Comparison of ENCODE assay signal across 10 cellular contexts in genomic region chr22:27867958-27868737, GRCh38. TPM values are rescaled to one million over a fixed set of nuclear protein-coding genes. Genes with fewer than 3 reads are reported as not detected.
DNase-seq lines count a peak whose midpoint lies in the region; ATAC-seq and TF ChIP-seq lines count a peak whose summit lies in the region.
"Had no signal": no experiment of that assay in that cellular context is flagged by ENCODE, and none has a peak within 500 bp of the region (broad histone marks: within the 10 kb centered on the region; RNA-seq: fewer than 3 reads in every experiment).

No MANE protein-coding gene starts in this region.

- peaks cover 56% of the 10 kb centered on the region for H3K36me3 Mint-ChIP-seq in activated T-helper 2 cell treated with anti-CD3 and anti-CD28 coated beads, Interferon-gamma antibody, Interleukin-2, Interleukin-4, amounts not matched to agents 10 μg/mL and 5 μg/mL and 100 μg/mL, durations not matched to agents 14 hours and 24 hours and 36 hours (ENCODE audit: low read depth)
- peaks cover 52% of the 10 kb centered on the region for H3K36me3 Mint-ChIP-seq in stimulated activated memory B cell treated with anti-CD40 and anti-IgM and Interleukin-4, amounts not matched to agents 10 μg/mL and 1 μg/mL and 100 μg/mL, for 72 hours

- no peak for ATAC-seq in stimulated activated memory B cell treated with anti-CD40 and anti-IgM and Interleukin-4, amounts not matched to agents 10 μg/mL and 1 μg/mL and 100 μg/mL, for 72 hours
- no peak for ATAC-seq in GM21737 (IDR thresholded peaks at IDR 0.05; ENCODE audit: unreplicated experiment)

- H3K9me3 ChIP-seq in HUES48 (ENCODE audit: control insufficient read depth, insufficient read depth, low read length) (no peaks in the 10 kb centered on the region), right atrium auricular region (no peaks in the 10 kb centered on the region)

- TF ChIP-seq CTCF in right atrium auricular region (IDR thresholded peaks at IDR 0.05) (no peak), GM10248 (IDR thresholded peaks at IDR 0.05; ENCODE audit: control extremely low read depth, extremely low read depth, low read depth, missing control alignments) (no peak)

- H3K9me3 Mint-ChIP-seq in activated T-helper 2 cell treated with anti-CD3 and anti-CD28 coated beads, Interferon-gamma antibody, Interleukin-2, Interleukin-4, amounts not matched to agents 10 μg/mL and 5 μg/mL and 100 μg/mL, durations not matched to agents 14 hours and 24 hours and 36 hours, result no peaks in the 10 kb centered on the region
- no peaks in the 10 kb centered on the region for H3K9me3 Mint-ChIP-seq in stimulated activated memory B cell treated with anti-CD40 and anti-IgM and Interleukin-4, amounts not matched to agents 10 μg/mL and 1 μg/mL and 100 μg/mL, for 72 hours
- H3K9me3 Mint-ChIP-seq: immature natural killer cell had no signal

- H3K4me3 Mint-ChIP-seq in activated T-helper 2 cell treated with anti-CD3 and anti-CD28 coated beads, Interferon-gamma antibody, Interleukin-2, Interleukin-4, amounts not matched to agents 10 μg/mL and 5 μg/mL and 100 μg/mL, durations not matched to agents 14 hours and 24 hours and 36 hours (ENCODE audit: low read depth), result no peak overlapping the region
- H3K4me3 Mint-ChIP-seq in stimulated activated memory B cell treated with anti-CD40 and anti-IgM and Interleukin-4, amounts not matched to agents 10 μg/mL and 1 μg/mL and 100 μg/mL, for 72 hours, result no peak overlapping the region
- H3K4me3 Mint-ChIP-seq: immature natural killer cell had no signal

- peaks cover 52% of the 10 kb centered on the region for H3K4me1 Mint-ChIP-seq in activated T-helper 2 cell treated with anti-CD3 and anti-CD28 coated beads, Interferon-gamma antibody, Interleukin-2, Interleukin-4, amounts not matched to agents 10 μg/mL and 5 μg/mL and 100 μg/mL, durations not matched to agents 14 hours and 24 hours and 36 hours (ENCODE audit: low read depth)
- H3K4me1 Mint-ChIP-seq in stimulated activated memory B cell treated with anti-CD40 and anti-IgM and Interleukin-4, amounts not matched to agents 10 μg/mL and 1 μg/mL and 100 μg/mL, for 72 hours, result peaks cover 32% of the 10 kb centered on the region

- POLR2A ChIA-PET in GM10248 (lab: Yijun Ruan, JAX), result no interaction called here

- intact Hi-C loops in activated T-helper 2 cell treated with anti-CD3 and anti-CD28 coated beads, Interferon-gamma antibody, Interleukin-2, Interleukin-4, amounts not matched to agents 10 μg/mL and 5 μg/mL and 100 μg/mL, durations not matched to agents 14 hours and 24 hours and 36 hours (cut with micrococcal nuclease), result no loop called here

- H3K4me3 ChIP-seq in HUES48 (ENCODE audit: low read depth, low read length), result no peak overlapping the region
- no peak overlapping the region for H3K4me3 ChIP-seq in right atrium auricular region

- H3K9ac ChIP-seq in HUES48 (ENCODE audit: low read depth, low read length), result no peak overlapping the region

- H3K4me1 ChIP-seq in HUES48 (ENCODE audit: control insufficient read depth, insufficient read depth, low read length), result peaks cover 10% of the 10 kb centered on the region; the same call in 1 of the 2 replicates
- H3K4me1 ChIP-seq in right atrium auricular region, result peaks cover 0 to 65% of the 10 kb centered on the region in 2 donors

- peak overlapping the region; percentile 36 for H3K27ac ChIP-seq in HUES48 (ENCODE audit: low read depth, low read length)
- peak overlapping the region; percentile 83 to 87 for H3K27ac ChIP-seq in right atrium auricular region

- CTCF ChIA-PET in GM10248 (lab: Yijun Ruan, JAX), result interaction anchor here (1.2 to 1.4 kb wide), 4 partner anchors 10 to 22 kb away, joined by 3 to 6 read pairs (median 4); no protein-coding TSS in a partner anchor

- peak overlapping the region; percentile 94 for H3K27ac Mint-ChIP-seq in activated T-helper 2 cell treated with anti-CD3 and anti-CD28 coated beads, Interferon-gamma antibody, Interleukin-2, Interleukin-4, amounts not matched to agents 10 μg/mL and 5 μg/mL and 100 μg/mL, durations not matched to agents 14 hours and 24 hours and 36 hours
- H3K27ac Mint-ChIP-seq in stimulated activated memory B cell treated with anti-CD40 and anti-IgM and Interleukin-4, amounts not matched to agents 10 μg/mL and 1 μg/mL and 100 μg/mL, for 72 hours, result peak overlapping the region; percentile 71

- H3K36me3 ChIP-seq in HUES48 (ENCODE audit: control insufficient read depth, insufficient read depth, low read length) (peaks cover 46% of the 10 kb centered on the region), right atrium auricular region (peaks cover 11% of the 10 kb centered on the region)

- H3K27me3 ChIP-seq in HUES48 (ENCODE audit: control insufficient read depth, insufficient read depth, low read length) (no peaks in the 10 kb centered on the region), right atrium auricular region (no peaks in the 10 kb centered on the region)

- H3K27me3 Mint-ChIP-seq in activated T-helper 2 cell treated with anti-CD3 and anti-CD28 coated beads, Interferon-gamma antibody, Interleukin-2, Interleukin-4, amounts not matched to agents 10 μg/mL and 5 μg/mL and 100 μg/mL, durations not matched to agents 14 hours and 24 hours and 36 hours (ENCODE audit: low read depth), result no peaks in the 10 kb centered on the region
- no peaks in the 10 kb centered on the region for H3K27me3 Mint-ChIP-seq in stimulated activated memory B cell treated with anti-CD40 and anti-IgM and Interleukin-4, amounts not matched to agents 10 μg/mL and 1 μg/mL and 100 μg/mL, for 72 hours

- no peak for DNase-seq in activated T-helper 2 cell treated with anti-CD3 and anti-CD28 coated beads, Interferon-gamma antibody, Interleukin-2, Interleukin-4, amounts not matched to agents 10 μg/mL and 5 μg/mL and 100 μg/mL, durations not matched to agents 14 hours and 24 hours and 36 hours (ENCODE audit: low spot score)
- no peak for DNase-seq in right atrium auricular region (ENCODE audit: low spot score)
- DNase-seq in GM10248 (ENCODE audit: extremely low spot score), result no peak
- DNase-seq in activated gamma-delta T cell treated with Interleukin-2 at 50 U/mL for 16 hours, result no peak
- DNase-seq: activated CD4-positive, alpha-beta T cell treated with anti-CD3 and anti-CD28 coated beads, Interleukin-2, amount 50 U/mL, for 1 hour; immature natural killer cell; RPMI8226 had no signal

RNA-seq across cellular contexts. Expression of gene PITPNB, which starts 50.9 kb away (rescaled TPM):
- 138 and 142 TPM in 2 replicates for total RNA-seq in activated T-helper 2 cell treated with anti-CD3 and anti-CD28 coated beads, Interferon-gamma antibody, Interleukin-2, Interleukin-4, amounts not matched to agents 10 μg/mL and 5 μg/mL and 100 μg/mL, durations not matched to agents 14 hours and 24 hours and 36 hours
- total RNA-seq in right atrium auricular region, result 10 to 100 TPM; 26.3 to 43.0 TPM
